ENCODE assay signal across 8 cellular contexts in the genomic region with DNA sequence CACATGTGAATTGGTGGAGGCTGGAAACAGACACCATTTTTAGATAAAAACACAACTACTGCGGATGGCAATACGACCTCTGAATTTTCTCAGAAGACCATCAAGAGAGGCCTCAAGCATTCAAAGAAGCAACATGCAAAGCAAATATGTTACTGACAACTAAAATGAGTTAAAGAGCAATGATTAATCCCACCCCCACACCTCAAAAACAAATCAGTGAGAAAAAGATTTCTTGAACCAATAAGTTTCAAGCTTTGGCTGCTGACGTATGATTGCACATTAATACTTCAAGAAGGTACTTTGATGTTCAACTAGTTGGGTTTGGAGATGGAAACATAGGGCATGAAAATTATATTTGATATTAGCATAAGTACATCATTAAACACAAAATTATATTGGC. TPM values are rescaled to one million over a fixed set of nuclear protein-coding genes. Genes with fewer than 3 reads are reported as not detected.
DNase-seq lines count a peak whose midpoint lies in the region; ATAC-seq and TF ChIP-seq lines count a peak whose summit lies in the region.

No MANE protein-coding gene starts in this region.

- WGBS in esophagus squamous epithelium, 2 donors, result 27 to 55% methylated on average over 3 of the region's 3 CpGs

- in situ Hi-C loops in G401 (cut with HindIII; ENCODE audit: low sequenced_read_pairs), result no loop called here

- TF ChIP-seq CTCF in esophagus squamous epithelium (IDR thresholded peaks at IDR 0.05), result no peak

- TF ChIP-seq POLR2A in esophagus squamous epithelium (IDR thresholded peaks at IDR 0.05), result no peak

- H3K36me3 ChIP-seq in esophagus squamous epithelium, result peaks cover 0 to 18% (median 0%) of the 10 kb centered on the region in 3 donors

- peak; percentile 32 for DNase-seq in G401 (ENCODE audit: low spot score)
- peak; percentile 28 for DNase-seq in RKO (ENCODE audit: low spot score)
- no peak for DNase-seq in esophagus squamous epithelium (lab: John Stamatoyannopoulos, UW)
- DNase-seq in renal cortical epithelial cell (ENCODE audit: low read depth), result peak; percentile 58
- no peak for DNase-seq in DMS153 (lab: John Stamatoyannopoulos, UW)
- DNase-seq in cerebellum (ENCODE audit: low spot score), result no peak
- DNase-seq in middle frontal gyrus (ENCODE audit: extremely low spot score, low spot score), result no peak

- H3K27me3 ChIP-seq in esophagus squamous epithelium, result no peaks in the 10 kb centered on the region

- intact Hi-C loops in esophagus squamous epithelium (cut with DNase I), result no loop called here

- H3K4me1 ChIP-seq in esophagus squamous epithelium, result peaks cover 0 to 53% (median 13%) of the 10 kb centered on the region in 3 donors

- peak overlapping the region; percentile 93 to 98 (median 94) for H3K27ac ChIP-seq in esophagus squamous epithelium

- ATAC-seq in HG03442 (IDR thresholded peaks at IDR 0.05; ENCODE audit: unreplicated experiment), result no peak

- H3K9me3 ChIP-seq in esophagus squamous epithelium, result no peaks in the 10 kb centered on the region

- peak overlapping the region; percentile 69 to 91 (median 80) for H3K4me3 ChIP-seq in esophagus squamous epithelium

RNA-seq across cellular contexts. Expression of gene MMUT, which starts 1.0 kb away (rescaled TPM):
- 12.7 and 15.1 TPM in 2 replicates for total RNA-seq in G401 (2014; rRNA removed; shearing (Covaris generic))
- total RNA-seq in esophagus squamous epithelium (10 to 100 TPM in 3 of 4 donors, 1 to 10 TPM in 1; 8.5 to 16.8 (median 15.2) TPM), renal cortical epithelial cell (15.6 and 24.8 TPM in 2 replicates), cerebellum (12.6 TPM)

RNA-seq across cellular contexts. Expression of gene CENPQ, which starts 1.1 kb away (rescaled TPM):
- 9.1 and 17.7 TPM in 2 replicates for total RNA-seq in G401 (2014; rRNA removed; shearing (Covaris generic))
- total RNA-seq in esophagus squamous epithelium (1 to 10 TPM; 4.9 to 6.1 (median 5.2) TPM), renal cortical epithelial cell (5.0 and 10.4 TPM in 2 replicates), cerebellum (6.5 TPM)

RNA-seq across cellular contexts. Expression of gene GLYATL3, which starts 37.7 kb away (rescaled TPM):
- total RNA-seq in G401 (2014; rRNA removed; shearing (Covaris generic)), result 0.18 TPM in 1 of 2 replicates, not detected in the other
- total RNA-seq in esophagus squamous epithelium (not detected), renal cortical epithelial cell (not detected in 2 replicates), cerebellum (not detected)

Comparison
In these comparisons a context has a peak if more than half of its experiments do, and no peak if none do; other contexts are left out.
1. DNase-seq: peak in G401 (single experiment), RKO (single experiment) and renal cortical epithelial cell (single experiment); none in esophagus squamous epithelium (single experiment), DMS153 (single experiment), cerebellum (single experiment) and middle frontal gyrus (single experiment).